9 cellular contexts compared by ENCODE assay signal in genomic region chr5:6686916-6687409, GRCh38. TPM values are rescaled to one million over a fixed set of nuclear protein-coding genes. Genes with fewer than 3 reads are reported as not detected.
DNase-seq lines count a peak whose midpoint lies in the region; ATAC-seq and TF ChIP-seq lines count a peak whose summit lies in the region.
"Had no signal": no experiment of that assay in that cellular context is flagged by ENCODE, and none has a peak within 500 bp of the region (broad histone marks: within the 10 kb centered on the region; RNA-seq: fewer than 3 reads in every experiment).

No MANE protein-coding gene starts in this region.

- peaks cover 10% of the 10 kb centered on the region for H3K4me1 Mint-ChIP-seq in activated naive CD4-positive, alpha-beta T cell treated with anti-CD3 and anti-CD28 coated beads, Interleukin-2, amount 50 U/mL, for 24 hours

- no peak for DNase-seq in activated naive CD4-positive, alpha-beta T cell (lab: John Stamatoyannopoulos, UW)
- peak; percentile 69 for DNase-seq in dermis blood vessel endothelial cell
- no peak for DNase-seq in left lobe of liver (ENCODE audit: low spot score)
- peak; percentile 14 to 41 for DNase-seq in thyroid gland
- no peak for DNase-seq in NCI-H2227 (lab: John Stamatoyannopoulos, UW; ENCODE audit: unreplicated experiment)
- DNase-seq in activated effector memory CD4-positive, alpha-beta T cell treated with Interleukin-2 at 50 U/mL for 16 hours = no peak
- no peak for DNase-seq in hypothalamus (lab: John Stamatoyannopoulos, UW)

- H3K27me3 Mint-ChIP-seq in activated naive CD4-positive, alpha-beta T cell treated with anti-CD3 and anti-CD28 coated beads, Interleukin-2, amount 50 U/mL, for 24 hours = peaks cover 35% of the 10 kb centered on the region

- no peaks in the 10 kb centered on the region for H3K36me3 Mint-ChIP-seq in activated naive CD4-positive, alpha-beta T cell treated with anti-CD3 and anti-CD28 coated beads, Interleukin-2, amount 50 U/mL, for 24 hours
- H3K36me3 Mint-ChIP-seq: CD4-positive, CD25-positive, alpha-beta regulatory T cell had no signal

- H3K27me3 ChIP-seq in thyroid gland = no peaks in the 10 kb centered on the region

- no peak overlapping the region for H3K4me3 ChIP-seq in thyroid gland (replicated peaks in 1 of 3)

- intact Hi-C loops in thyroid gland (cut with DNase I) = no loop called here

- no peaks in the 10 kb centered on the region for H3K36me3 ChIP-seq in thyroid gland

- no peaks in the 10 kb centered on the region for H3K9me3 Mint-ChIP-seq in activated naive CD4-positive, alpha-beta T cell treated with anti-CD3 and anti-CD28 coated beads, Interleukin-2, amount 50 U/mL, for 24 hours

- H3K4me3 Mint-ChIP-seq in activated naive CD4-positive, alpha-beta T cell treated with anti-CD3 and anti-CD28 coated beads, Interleukin-2, amount 50 U/mL, for 24 hours = peak overlapping the region; percentile 36

- TF ChIP-seq CTCF in thyroid gland (IDR thresholded peaks at IDR 0.05) = no peak

- H3K27ac ChIP-seq in thyroid gland = no peak overlapping the region

- peak; percentile 90 for ATAC-seq in left lobe of liver

- H3K27ac Mint-ChIP-seq in activated naive CD4-positive, alpha-beta T cell treated with anti-CD3 and anti-CD28 coated beads, Interleukin-2, amount 50 U/mL, for 24 hours = no peak overlapping the region
- H3K27ac Mint-ChIP-seq: CD4-positive, CD25-positive, alpha-beta regulatory T cell had no signal

- 2% methylated on average over 22 of the region's 22 CpGs for WGBS in thyroid gland, 2 donors

- H3K9me3 ChIP-seq in thyroid gland = no peaks in the 10 kb centered on the region

- TF ChIP-seq POLR2A in thyroid gland (IDR thresholded peaks at IDR 0.05) = no peak

- peaks cover 0 to 4% of the 10 kb centered on the region in 2 donors for H3K4me1 ChIP-seq in thyroid gland

RNA-seq across cellular contexts. Expression of gene TENT4A, which starts 26.3 kb away (rescaled TPM):
- total RNA-seq in dermis blood vessel endothelial cell = 7.8 and 12.2 TPM in 2 replicates
- 14.3 TPM for total RNA-seq in left lobe of liver
- 10 to 100 TPM; 19.8 to 41.2 (median 29.4) TPM for total RNA-seq in thyroid gland

RNA-seq across cellular contexts. Expression of gene SRD5A1, which starts 53.7 kb away (rescaled TPM):
- total RNA-seq in dermis blood vessel endothelial cell (13.2 and 14.1 TPM in 2 replicates), left lobe of liver (35.1 TPM), thyroid gland (1 to 10 TPM; 3.0 to 7.5 (median 5.0) TPM)

RNA-seq across cellular contexts. Expression of gene NSUN2, which starts 54.1 kb away (rescaled TPM):
- 64.5 and 80.0 TPM in 2 replicates for total RNA-seq in dermis blood vessel endothelial cell
- 26.4 TPM for total RNA-seq in left lobe of liver
- 10 to 100 TPM; 34.1 to 49.6 (median 41.9) TPM for total RNA-seq in thyroid gland

Comparison
In these comparisons a context has a peak if more than half of its experiments do, and no peak if none do; other contexts are left out.
1. DNase-seq: peak in dermis blood vessel endothelial cell (single experiment) and thyroid gland (2 of 2); none in activated naive CD4-positive, alpha-beta T cell (0 of 4), left lobe of liver (single experiment), NCI-H2227 (single experiment), activated effector memory CD4-positive, alpha-beta T cell treated with Interleukin-2 at 50 U/mL for 16 hours (single experiment) and hypothalamus (0 of 51).